In the genomic region with DNA sequence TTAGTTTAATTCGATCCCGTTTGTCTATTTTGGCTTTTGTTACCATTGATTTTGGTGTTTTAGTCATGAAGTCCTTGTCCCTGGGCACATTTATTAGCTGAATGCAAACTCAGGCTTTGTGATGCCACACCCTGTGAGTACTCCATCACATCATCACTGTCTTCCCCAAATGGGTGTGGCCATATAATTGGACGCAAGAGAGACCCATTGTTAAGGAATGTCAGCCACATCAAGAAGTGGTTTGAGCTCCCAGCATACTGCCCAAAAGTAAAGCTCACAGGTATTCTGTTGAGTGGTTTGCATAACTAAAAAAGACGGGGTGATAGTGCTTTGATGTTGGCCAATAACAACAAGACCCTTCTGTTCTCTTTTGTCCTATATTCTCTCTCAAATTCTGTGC, we compare ENCODE assay signal across 27 cellular contexts.
"Had no signal": no experiment of that assay in that cellular context is flagged by ENCODE, and none has a peak within 500 bp of the region (broad histone marks: within the 10 kb centered on the region; RNA-seq: fewer than 3 reads in every experiment).

No MANE protein-coding gene starts in this region.

- H3K4me1 Mint-ChIP-seq: mesothelial cell of epicardium; naive B cell; nephron progenitor cell; stimulated activated naive B cell treated with anti-CD40 and anti-IgM and Interleukin-4, amounts not matched to agents 10 μg/mL and 1 μg/mL and 100 μg/mL, for 72 hours had no signal

- H2AFZ ChIP-seq: neural progenitor cell had no signal

- H3K36me3 ChIP-seq: left ventricle myocardium inferior, neural progenitor cell, ovary, stomach, thyroid gland, transverse colon, upper lobe of left lung, vagina had no signal

- H3K9me3 Mint-ChIP-seq: natural killer cell, nephron progenitor cell, neural progenitor cell had no signal

- H3K4me1 ChIP-seq: left ventricle myocardium inferior, neural progenitor cell, stomach, testis, thyroid gland, transverse colon, upper lobe of left lung, vagina had no signal

- H3K36me3 Mint-ChIP-seq: mesothelial cell of epicardium; naive B cell; natural killer cell; neural progenitor cell; stimulated activated naive B cell treated with anti-CD40 and anti-IgM and Interleukin-4, amounts not matched to agents 10 μg/mL and 1 μg/mL and 100 μg/mL, for 72 hours had no signal

- DNase-seq: kidney glomerular epithelial cell; left cardiac atrium; left ventricle myocardium inferior; mesendoderm; naive B cell; natural killer cell; nephron progenitor cell; ovary; retina; right cardiac atrium; stimulated activated CD4-positive, alpha-beta T cell treated with anti-CD3 and anti-CD28 coated beads, Interleukin-12 subunit alpha, Interleukin-12 subunit beta, amount 100 ng/mL, for 4 hours; stimulated activated CD4-positive, alpha-beta T cell treated with anti-CD3 and anti-CD28 coated beads, Interleukin-15, amount 100 ng/mL, for 24 hours; stimulated activated CD4-positive, alpha-beta T cell treated with anti-CD3 and anti-CD28 coated beads, Interleukin-2, amount 100 ng/mL, for 24 hours; stimulated activated CD4-positive, alpha-beta T cell treated with anti-CD3 and anti-CD28 coated beads, Interleukin-4, amount 100 ng/mL, for 1 hour; stimulated activated naive B cell treated with anti-CD40 and anti-IgM and Interleukin-4, amounts not matched to agents 10 μg/mL and 1 μg/mL and 100 μg/mL, for 72 hours; stimulated activated naive CD8-positive, alpha-beta T cell treated with anti-CD3 and anti-CD28 coated beads, Interleukin-15, Interleukin-2, amounts not matched to agents 100 U/mL and 50 U/mL, for 24 hours; stomach; testis; thyroid gland; transverse colon; upper lobe of left lung had no signal

- H3K9me3 ChIP-seq: left ventricle myocardium inferior, ovary, stomach, testis, thyroid gland, transverse colon, upper lobe of left lung, vagina had no signal

- H3K4me3 Mint-ChIP-seq: mesothelial cell of epicardium; naive B cell; natural killer cell; nephron progenitor cell; neural progenitor cell; stimulated activated naive B cell treated with anti-CD40 and anti-IgM and Interleukin-4, amounts not matched to agents 10 μg/mL and 1 μg/mL and 100 μg/mL, for 72 hours had no signal

- H3K27ac Mint-ChIP-seq: mesothelial cell of epicardium; naive B cell; natural killer cell; nephron progenitor cell; neural progenitor cell; progenitor cell of endocrine pancreas; stimulated activated naive B cell treated with anti-CD40 and anti-IgM and Interleukin-4, amounts not matched to agents 10 μg/mL and 1 μg/mL and 100 μg/mL, for 72 hours had no signal

- H3K27me3 ChIP-seq: neural progenitor cell, ovary, testis, thyroid gland, transverse colon, upper lobe of left lung, vagina had no signal

- H3K4me3 ChIP-seq: left ventricle myocardium inferior, lung, neural progenitor cell, ovary, skin epidermis, stomach, testis, thyroid gland, transverse colon, upper lobe of left lung, vagina had no signal

- H3K4me2 ChIP-seq: neural progenitor cell had no signal

- H3K27ac ChIP-seq: left ventricle myocardium inferior, neural progenitor cell, ovary, skin epidermis, stomach, testis, thyroid gland, transverse colon, upper lobe of left lung, vagina had no signal

- H3K9ac ChIP-seq: neural progenitor cell had no signal
